In the genomic region with DNA sequence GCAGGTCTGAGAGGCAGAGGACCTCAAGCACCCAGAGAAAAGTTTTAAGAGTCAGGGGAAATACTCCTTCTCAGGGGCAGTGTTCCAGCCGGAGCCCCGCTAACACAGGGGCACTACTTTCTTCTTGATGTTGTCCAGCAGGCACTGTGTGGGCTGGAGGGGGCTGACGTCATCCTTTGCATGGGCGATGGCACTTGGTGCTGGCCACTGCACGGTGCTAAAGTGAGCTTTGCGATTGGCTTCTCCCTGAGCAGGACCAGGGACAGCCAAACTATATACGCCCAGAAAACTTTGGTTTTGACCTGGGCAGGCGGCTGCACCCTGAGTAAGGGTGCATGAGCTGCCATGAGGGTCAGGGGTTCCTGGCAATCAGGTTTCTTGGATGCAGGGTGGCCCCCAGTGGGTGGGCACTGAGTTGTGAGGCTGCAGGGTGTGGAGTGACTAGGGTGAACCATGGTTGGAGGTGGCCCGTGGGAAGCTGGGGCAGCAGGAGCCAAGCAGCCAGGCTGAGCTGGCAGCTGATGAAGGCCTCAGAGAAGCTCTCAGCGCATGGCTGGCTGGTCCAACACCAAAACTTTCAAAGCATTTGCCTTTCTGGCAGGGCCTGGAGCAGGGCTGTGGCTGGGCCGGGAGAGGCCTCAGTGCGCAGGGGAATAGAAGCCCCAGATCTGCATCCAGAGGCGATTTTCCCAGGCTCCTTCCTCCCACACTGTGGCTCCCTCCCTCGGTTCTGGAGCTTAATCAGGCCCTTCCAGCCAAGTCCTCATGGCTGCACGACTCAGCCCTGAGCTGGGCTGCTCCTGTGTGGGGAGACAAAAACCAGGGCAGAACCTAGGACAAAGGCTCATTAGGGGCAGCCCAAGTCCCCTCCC, we compare ENCODE assay signal across 8 cellular contexts. TPM values are rescaled to one million over a fixed set of nuclear protein-coding genes. Genes with fewer than 3 reads are reported as not detected.
A peak's percentile ranks its signal among the peaks of the same experiment; 100 is the strongest.
DNase-seq lines count a peak whose midpoint lies in the region; ATAC-seq, FAIRE-seq and TF ChIP-seq lines count a peak whose summit lies in the region.

No MANE protein-coding gene starts in this region.

- no peaks in the 10 kb centered on the region for H3K79me2 ChIP-seq in KMS-11 (ENCODE audit: insufficient read depth, low read depth)

- peaks cover 62% of the 10 kb centered on the region for H3K4me1 ChIP-seq in KMS-11 (ENCODE audit: low read depth, poor library complexity, severe bottlenecking)
- H3K4me1 ChIP-seq in ascending aorta: peaks cover 27 to 32% of the 10 kb centered on the region in 2 donors
- H3K4me1 ChIP-seq in subcutaneous abdominal adipose tissue (ENCODE audit: control insufficient read depth in 5 of 5, insufficient read depth in 5 of 5, low read length in 5 of 5): peaks cover 13 to 68% (median 65%) of the 10 kb centered on the region in 5 donors

- H3K9ac ChIP-seq in KMS-11 (peak overlapping the region; percentile 27; the same call in 1 of the 2 replicates), subcutaneous abdominal adipose tissue (ENCODE audit: low read length in 5 of 5) (peak overlapping the region in 2 of 5 donors; percentile 2 to 26)

- H3K4me3 ChIP-seq in KMS-11 (IDR thresholded peaks at IDR 0.05; ENCODE audit: insufficient read depth, low read depth, low read length) (no peak overlapping the region), ascending aorta (no peak overlapping the region), kidney epithelial cell (ENCODE audit: low read depth, low read length) (no peak overlapping the region), subcutaneous abdominal adipose tissue (ENCODE audit: low read depth in 1 of 5, low read length in 5 of 5) (no peak overlapping the region)

- H3K36me3 ChIP-seq in KMS-11 (ENCODE audit: insufficient read depth) (no peaks in the 10 kb centered on the region), ascending aorta (peaks cover 22 to 35% of the 10 kb centered on the region in 2 donors), kidney epithelial cell (ENCODE audit: control insufficient read depth, insufficient read depth, low read length) (peaks cover 4% of the 10 kb centered on the region), subcutaneous abdominal adipose tissue (ENCODE audit: control insufficient read depth in 5 of 5, insufficient read depth in 5 of 5, low read length in 5 of 5) (peaks cover 0 to 35% (median 24%) of the 10 kb centered on the region in 5 donors)

- FAIRE-seq in D721Med (lab: Jason Lieb, UNC): no peak

- H3K9me3 ChIP-seq in ascending aorta (no peaks in the 10 kb centered on the region), subcutaneous abdominal adipose tissue (ENCODE audit: control insufficient read depth in 5 of 5, low read length in 5 of 5) (no peaks in the 10 kb centered on the region)

- H3K27me3 ChIP-seq in KMS-11 (ENCODE audit: insufficient read depth, low read depth) (no peaks in the 10 kb centered on the region), ascending aorta (no peaks in the 10 kb centered on the region), kidney epithelial cell (ENCODE audit: control insufficient read depth, insufficient read depth, low read length) (no peaks in the 10 kb centered on the region), subcutaneous abdominal adipose tissue (ENCODE audit: control insufficient read depth in 5 of 5, insufficient read depth in 4 of 5, low read length in 5 of 5) (peaks cover 0 to 13% (median 9%) of the 10 kb centered on the region in 5 donors)

- peak overlapping the region; percentile 85 for H3K4me2 ChIP-seq in KMS-11

- no peak overlapping the region for H2AFZ ChIP-seq in KMS-11 (ENCODE audit: low read depth)

- peak overlapping the region; percentile 78 for H3K27ac ChIP-seq in KMS-11
- peak overlapping the region; percentile 62 to 79 for H3K27ac ChIP-seq in ascending aorta
- peak overlapping the region; percentile 57 for H3K27ac ChIP-seq in subcutaneous abdominal adipose tissue (ENCODE audit: low read depth, low read length)

- intact Hi-C loops in ascending aorta (cut with DNase I): loop anchor here (2.0 kb wide), 2 partner anchors 38 to 100 kb away; no protein-coding TSS in a partner anchor

- H4K20me1 ChIP-seq in KMS-11 (ENCODE audit: insufficient read depth): no peaks in the 10 kb centered on the region

- no peak for ATAC-seq in GM21390 (IDR thresholded peaks at IDR 0.05; ENCODE audit: unreplicated experiment)

- peak in 1 of 2 donors; percentile 82 for DNase-seq in ascending aorta (ENCODE audit: low spot score in 2 of 2)
- DNase-seq in kidney epithelial cell (ENCODE audit: low read depth): peak; percentile 34
- no peak for DNase-seq in NCI-H1694 (lab: John Stamatoyannopoulos, UW)
- no peak for DNase-seq in NCI-H1436 (lab: John Stamatoyannopoulos, UW)
- no peak for DNase-seq in D721Med (ENCODE audit: insufficient read length, low spot score)

- TF ChIP-seq CTCF in KMS-11 (conservative IDR thresholded peaks at IDR 0.05; ENCODE audit: low read depth, low read length) (no peak), ascending aorta (IDR thresholded peaks at IDR 0.05) (no peak), kidney epithelial cell (IDR thresholded peaks at IDR 0.05; ENCODE audit: insufficient read depth, low read length, poor library complexity, severe bottlenecking) (no peak), D721Med (IDR thresholded peaks at IDR 0.05; ENCODE audit: insufficient read depth, missing control alignments) (no peak)

RNA-seq across cellular contexts. Expression of a gene that starts 18.3 kb away (rescaled TPM):
- total RNA-seq in ascending aorta: 29.8 TPM
- 76.1 and 78.9 TPM in 2 replicates for total RNA-seq in kidney epithelial cell

RNA-seq across cellular contexts. Expression of a gene that starts 24.4 kb away (rescaled TPM):
- total RNA-seq in ascending aorta: not detected
- total RNA-seq in kidney epithelial cell: 0.08 and 0.41 TPM in 2 replicates

RNA-seq across cellular contexts. Expression of a gene that starts 33.6 kb away (rescaled TPM):
- total RNA-seq in ascending aorta (15.0 TPM), kidney epithelial cell (39.4 and 68.0 TPM in 2 replicates)

RNA-seq across cellular contexts. Expression of a gene that starts 40.2 kb away (rescaled TPM):
- total RNA-seq in ascending aorta (30.7 TPM), kidney epithelial cell (96.5 and 100 TPM in 2 replicates)
